In genomic region chr12:43856932-43857331, GRCh38 we compare ENCODE assay signal across 1 cellular context.
TF ChIP-seq lines count a peak whose summit lies in the region.

No MANE protein-coding gene starts in this region.

TF ChIP-seq in GM12878, 131 proteins besides CTCF, POLR2A, EP300 and RAD21:
- TF ChIP-seq MTA2 (IDR thresholded peaks at IDR 0.05; ENCODE audit: low read depth) (0 out of 2 replicates have a peak, but pooled peaks have one; percentile 24), ZNF24 (IDR thresholded peaks at IDR 0.05) (no peak), RBBP5 (conservative IDR thresholded peaks at IDR 0.05) (no peak), ZNF384 (IDR thresholded peaks at IDR 0.05; ENCODE audit: borderline replicate concordance, low read depth, low read length) (peak; percentile 19; the same call in 1 of the 2 replicates), JUNB (IDR thresholded peaks at IDR 0.05) (no peak), CEBPZ (IDR thresholded peaks at IDR 0.05; ENCODE audit: low read depth, low read length) (no peak)
